Comparison of ENCODE assay signal across 1 cellular context in the genomic region with DNA sequence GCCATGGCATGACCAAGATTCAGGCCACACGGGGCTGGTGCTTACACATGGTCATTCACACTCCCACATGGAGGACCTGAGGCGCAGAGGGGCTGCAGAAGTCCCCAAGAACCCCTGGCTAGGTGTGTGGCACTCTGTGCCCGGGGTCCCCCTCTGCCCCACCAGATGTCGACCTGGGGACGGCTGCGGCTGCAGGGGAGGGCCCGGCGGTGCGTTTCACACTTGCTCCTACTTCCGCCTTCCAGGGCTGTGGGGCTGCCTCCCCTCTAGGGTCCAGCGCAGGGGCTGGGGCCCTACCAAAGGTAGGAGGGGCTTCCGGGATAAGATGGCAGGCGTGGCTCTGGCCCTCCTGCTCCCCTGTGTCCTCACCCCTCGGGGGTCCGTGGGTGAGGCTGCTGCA.
TF ChIP-seq lines count a peak whose summit lies in the region.

No MANE protein-coding gene starts in this region.

TF ChIP-seq in GM12878, 131 proteins besides CTCF, POLR2A, EP300 and RAD21 (continued from another document):
- TF ChIP-seq, protein P1, sequence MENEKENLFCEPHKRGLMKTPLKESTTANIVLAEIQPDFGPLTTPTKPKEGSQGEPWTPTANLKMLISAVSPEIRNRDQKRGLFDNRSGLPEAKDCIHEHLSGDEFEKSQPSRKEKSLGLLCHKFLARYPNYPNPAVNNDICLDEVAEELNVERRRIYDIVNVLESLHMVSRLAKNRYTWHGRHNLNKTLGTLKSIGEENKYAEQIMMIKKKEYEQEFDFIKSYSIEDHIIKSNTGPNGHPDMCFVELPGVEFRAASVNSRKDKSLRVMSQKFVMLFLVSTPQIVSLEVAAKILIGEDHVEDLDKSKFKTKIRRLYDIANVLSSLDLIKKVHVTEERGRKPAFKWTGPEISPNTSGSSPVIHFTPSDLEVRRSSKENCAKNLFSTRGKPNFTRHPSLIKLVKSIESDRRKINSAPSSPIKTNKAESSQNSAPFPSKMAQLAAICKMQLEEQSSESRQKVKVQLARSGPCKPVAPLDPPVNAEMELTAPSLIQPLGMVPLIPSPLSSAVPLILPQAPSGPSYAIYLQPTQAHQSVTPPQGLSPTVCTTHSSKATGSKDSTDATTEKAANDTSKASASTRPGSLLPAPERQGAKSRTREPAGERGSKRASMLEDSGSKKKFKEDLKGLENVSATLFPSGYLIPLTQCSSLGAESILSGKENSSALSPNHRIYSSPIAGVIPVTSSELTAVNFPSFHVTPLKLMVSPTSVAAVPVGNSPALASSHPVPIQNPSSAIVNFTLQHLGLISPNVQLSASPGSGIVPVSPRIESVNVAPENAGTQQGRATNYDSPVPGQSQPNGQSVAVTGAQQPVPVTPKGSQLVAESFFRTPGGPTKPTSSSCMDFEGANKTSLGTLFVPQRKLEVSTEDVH (IDR thresholded peaks at IDR 0.05; ENCODE audit: low read depth, partially characterized antibody), result no peak
- TF ChIP-seq JUND (IDR thresholded peaks at IDR 0.05; ENCODE audit: low read depth, low read length) (no peak), SREBF1 (IDR thresholded peaks at IDR 0.05; ENCODE audit: low read length) (no peak), ZNF207 (IDR thresholded peaks at IDR 0.05; ENCODE audit: borderline replicate concordance) (no peak)
